1 cellular context compared by ENCODE assay signal in the genomic region with DNA sequence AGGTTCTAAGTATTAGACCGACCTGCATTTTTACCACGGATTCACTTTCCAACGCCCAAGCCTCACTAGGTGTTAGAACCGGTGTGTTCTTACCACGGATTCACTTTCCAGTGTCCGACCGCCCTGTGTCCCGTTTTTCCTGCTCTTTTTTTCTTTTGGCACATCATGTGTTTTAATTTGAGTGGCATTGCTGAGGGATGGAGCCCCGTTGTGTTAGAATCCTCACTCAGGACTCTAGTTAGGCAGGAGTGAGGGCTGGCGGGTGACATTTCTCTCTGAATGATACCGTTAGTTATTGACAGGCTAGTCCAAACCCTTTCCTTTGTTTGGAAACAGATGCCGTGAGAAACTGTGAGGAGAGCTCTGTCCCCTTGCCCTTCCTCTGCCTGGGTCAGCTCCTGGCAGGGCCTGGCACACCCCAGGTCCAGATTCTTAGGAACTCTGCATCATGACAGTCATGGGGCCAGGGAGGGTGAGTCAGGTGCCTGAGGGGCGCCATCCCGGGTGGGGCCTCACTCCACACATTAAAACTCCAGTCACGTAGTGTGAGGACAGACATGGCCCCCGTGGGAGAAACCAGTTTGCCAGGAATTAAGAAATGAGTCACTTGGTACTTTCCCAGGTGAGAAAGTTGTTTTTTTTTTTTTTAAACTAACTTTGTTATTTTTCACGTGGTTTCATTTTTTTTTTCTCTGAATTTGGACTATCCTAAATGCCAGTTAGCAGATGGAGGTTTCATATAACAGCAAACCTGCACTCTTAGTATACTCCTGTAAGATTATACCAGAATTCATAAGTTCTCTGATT.
TF ChIP-seq lines count a peak whose summit lies in the region.

No MANE protein-coding gene starts in this region.

TF ChIP-seq in SK-N-SH, 30 proteins besides CTCF, POLR2A, EP300 and RAD21 (continued from another document):
- TF ChIP-seq CHD2 (IDR thresholded peaks at IDR 0.05; ENCODE audit: low read length, partially characterized antibody) = no peak
- no peak for TF ChIP-seq NRF1 (IDR thresholded peaks at IDR 0.05; ENCODE audit: low read depth, low read length)
TF ChIP-seq in SK-N-SH: peak in this region for 0.
